In the genomic region with DNA sequence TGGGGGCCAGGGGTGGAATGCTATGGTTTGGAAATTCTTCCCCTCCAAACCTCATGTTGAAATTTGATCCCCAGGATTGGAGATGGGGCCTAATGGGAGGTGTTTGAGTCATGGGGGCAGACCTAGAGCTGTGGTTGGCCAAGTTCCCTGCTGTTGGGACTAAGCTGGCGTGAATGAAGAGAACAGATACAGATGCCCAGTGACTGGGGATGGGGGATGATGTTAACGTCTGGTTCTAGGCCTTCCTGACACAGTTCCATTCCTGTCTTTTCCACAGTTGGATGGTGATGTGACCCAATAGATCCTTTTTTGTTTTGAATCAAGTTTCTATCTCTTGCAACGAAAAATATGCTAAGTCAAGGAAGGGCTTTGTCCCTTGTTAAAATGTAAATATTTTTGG, we compare ENCODE assay signal across 6 cellular contexts.
"Had no signal": no experiment of that assay in that cellular context is flagged by ENCODE, and none has a peak within 500 bp of the region (broad histone marks: within the 10 kb centered on the region; RNA-seq: fewer than 3 reads in every experiment).

No MANE protein-coding gene starts in this region.

- H3K4me3 ChIP-seq: GM23338, K562 had no signal

- H3K4me3 Mint-ChIP-seq: GM23338, H9, HFFc6 had no signal

- H3K27ac Mint-ChIP-seq: GM23338, HFFc6 had no signal

- H3K9me3 Mint-ChIP-seq: HFFc6 had no signal

- ATAC-seq: GM23338, K562 had no signal

- DNase-seq: H9, HCEC 1CT, HFFc6, IMR-90 had no signal
